Comparison of ENCODE assay signal across 9 cellular contexts in genomic region chr22:23966568-23966967, GRCh38. TPM values are rescaled to one million over a fixed set of nuclear protein-coding genes. Genes with fewer than 3 reads are reported as not detected.
A peak's percentile ranks its signal among the peaks of the same experiment; 100 is the strongest.
DNase-seq lines count a peak whose midpoint lies in the region; ATAC-seq, FAIRE-seq and TF ChIP-seq lines count a peak whose summit lies in the region.
"Not testable (repeated sequence)": the region's sequence is repeated elsewhere in the genome, so short reads cannot be mapped to it uniquely, and the experiment has no call there.
"Had no signal": no experiment of that assay in that cellular context is flagged by ENCODE, and none has a peak within 500 bp of the region (broad histone marks: within the 10 kb centered on the region; RNA-seq: fewer than 3 reads in every experiment).

Gene DDTL, plus strand, starts transcription at chr22:23966888. Its CDS starts 27 bp downstream, at chr22:23966915.

- H3K9me3 Mint-ChIP-seq in activated CD8-positive, alpha-beta T cell treated with anti-CD3 and anti-CD28 coated beads for 36 hours = not testable (repeated sequence)

- not testable (repeated sequence) for H3K27ac Mint-ChIP-seq in activated CD8-positive, alpha-beta T cell treated with anti-CD3 and anti-CD28 coated beads for 36 hours

- peak; percentile 92 for ATAC-seq in GM19324 (IDR thresholded peaks at IDR 0.05; ENCODE audit: low FRiP score, unreplicated experiment)
- ATAC-seq in GM21717 (IDR thresholded peaks at IDR 0.05; ENCODE audit: unreplicated experiment) = peak; percentile 82
- peak; percentile 91 for ATAC-seq in HG02970 (IDR thresholded peaks at IDR 0.05; ENCODE audit: low FRiP score, unreplicated experiment)
- peak; percentile 85 for ATAC-seq in HG03442 (IDR thresholded peaks at IDR 0.05; ENCODE audit: unreplicated experiment)
- ATAC-seq in activated CD8-positive, alpha-beta T cell treated with anti-CD3 and anti-CD28 coated beads for 36 hours = peak; percentile 98
- ATAC-seq in Right ventricle myocardium inferior = peak; percentile 97
- ATAC-seq in omental fat pad (ENCODE audit: low FRiP score) = peak; percentile 97

- peaks cover 16% of the 10 kb centered on the region for H3K4me1 Mint-ChIP-seq in activated CD8-positive, alpha-beta T cell treated with anti-CD3 and anti-CD28 coated beads for 36 hours (ENCODE audit: low read depth)

- intact Hi-C loops in activated CD8-positive, alpha-beta T cell treated with anti-CD3 and anti-CD28 coated beads for 36 hours (cut with micrococcal nuclease); Right ventricle myocardium inferior (cut with DNase I): not testable (repeated sequence)

- H3K36me3 Mint-ChIP-seq in activated CD8-positive, alpha-beta T cell treated with anti-CD3 and anti-CD28 coated beads for 36 hours (ENCODE audit: low read depth) = peaks cover 23% of the 10 kb centered on the region

- TF ChIP-seq CTCF in activated CD8-positive, alpha-beta T cell treated with anti-CD3 and anti-CD28 coated beads for 36 hours (IDR thresholded peaks at IDR 0.05); omental fat pad (IDR thresholded peaks at IDR 0.05): not testable (repeated sequence)

- DNase-seq in GM12891 (ENCODE audit: insufficient read length, low spot score); activated CD8-positive, alpha-beta T cell treated with anti-CD3 and anti-CD28 coated beads for 36 hours; Right ventricle myocardium inferior (ENCODE audit: missing footprints); omental fat pad (ENCODE audit: low spot score): not testable (repeated sequence)

- TF ChIP-seq POLR2A in GM12891 (IDR thresholded peaks at IDR 0.05; ENCODE audit: low read depth, low read length) = not testable (repeated sequence)

- not testable (repeated sequence) for H3K27me3 Mint-ChIP-seq in activated CD8-positive, alpha-beta T cell treated with anti-CD3 and anti-CD28 coated beads for 36 hours

- not testable (repeated sequence) for H3K4me3 Mint-ChIP-seq in activated CD8-positive, alpha-beta T cell treated with anti-CD3 and anti-CD28 coated beads for 36 hours

- POLR2A ChIA-PET in activated CD8-positive, alpha-beta T cell treated with anti-CD3 and anti-CD28 coated beads for 36 hours (lab: Charles Lee) = not testable (repeated sequence)

- CTCF ChIA-PET in activated CD8-positive, alpha-beta T cell treated with anti-CD3 and anti-CD28 coated beads for 36 hours (lab: Charles Lee) = not testable (repeated sequence)

- peak; percentile 97 for FAIRE-seq in GM12891 (lab: Jason Lieb, UNC)

RNA-seq across cellular contexts. Expression of gene DDTL, which starts in this region (rescaled TPM):
- polyA plus RNA-seq in GM12891 (2012; ENCODE audit: low read depth, missing spikeins) = 2.6 TPM
- not detected for total RNA-seq in activated CD8-positive, alpha-beta T cell treated with anti-CD3 and anti-CD28 coated beads for 36 hours
- total RNA-seq in Right ventricle myocardium inferior = 1.5 TPM
- 1 to 10 TPM in 1 of 4 donors, under 1 TPM in 1, not detected in 2; 0.84 to 1.1 TPM for total RNA-seq in omental fat pad
- total RNA-seq: myocyte had no signal

Comparison
In these comparisons a context has a peak if more than half of its experiments do, and no peak if none do; other contexts are left out.
1. Peak in ATAC-seq in activated CD8-positive, alpha-beta T cell treated with anti-CD3 and anti-CD28 coated beads for 36 hours; RNA of the gene not detected or under 1 TPM.